11 cellular contexts compared by ENCODE assay signal in genomic region chr15:67196672-67197363, GRCh38. TPM values are rescaled to one million over a fixed set of nuclear protein-coding genes. Genes with fewer than 3 reads are reported as not detected.
DNase-seq lines count a peak whose midpoint lies in the region; ATAC-seq and TF ChIP-seq lines count a peak whose summit lies in the region.
"Had no signal": no experiment of that assay in that cellular context is flagged by ENCODE, and none has a peak within 500 bp of the region (broad histone marks: within the 10 kb centered on the region; RNA-seq: fewer than 3 reads in every experiment).

No MANE protein-coding gene starts in this region.

- H3K4me3 Mint-ChIP-seq in IgD-negative memory B cell (no peak overlapping the region), natural killer cell (no peak overlapping the region)

- DNase-seq in BJ (ENCODE audit: low read depth) (peak; percentile 68), colonic mucosa (no peak), natural killer cell (no peak), NCI-H2081 (lab: John Stamatoyannopoulos, UW) (no peak), NCI-H146 (lab: John Stamatoyannopoulos, UW) (no peak)
- DNase-seq: activated CD4-positive, alpha-beta T cell treated with anti-CD3 and anti-CD28 coated beads for 48 hours; hippocampal formation had no signal

- H3K9me3 ChIP-seq in colonic mucosa, result no peaks in the 10 kb centered on the region
- H3K9me3 ChIP-seq: HAP-1 had no signal

- H3K4me1 Mint-ChIP-seq in IgD-negative memory B cell (peaks cover 8 to 19% (median 12%) of the 10 kb centered on the region in 3 donors), natural killer cell (peaks cover 20 to 27% of the 10 kb centered on the region in 2 donors)

- no peaks in the 10 kb centered on the region for H3K27me3 ChIP-seq in BJ (ENCODE audit: control insufficient read depth, insufficient read depth, low read length)
- no peaks in the 10 kb centered on the region for H3K27me3 ChIP-seq in colonic mucosa

- no peaks in the 10 kb centered on the region for H3K27me3 Mint-ChIP-seq in IgD-negative memory B cell
- H3K27me3 Mint-ChIP-seq in natural killer cell (ENCODE audit: low read depth in 2 of 2), result no peaks in the 10 kb centered on the region

- CTCF ChIA-PET in BJ (lab: Yijun Ruan, JAX), result no interaction called here

- intact Hi-C loops in colonic mucosa (cut with DNase I), result no loop called here
- intact Hi-C loops in natural killer cell (cut with micrococcal nuclease), result no loop called here

- H3K9ac ChIP-seq in colonic mucosa (ENCODE audit: low read depth in 2 of 2, low read length in 2 of 2), result no peak overlapping the region

- TF ChIP-seq CTCF in BJ (IDR thresholded peaks at IDR 0.05; ENCODE audit: insufficient read depth, low read depth, low read length) (no peak), colonic mucosa (IDR thresholded peaks at IDR 0.05) (no peak), natural killer cell (IDR thresholded peaks at IDR 0.05) (no peak)

- H3K27ac ChIP-seq in colonic mucosa, result peak overlapping the region; percentile 1

- H3K36me3 ChIP-seq in BJ (ENCODE audit: control insufficient read depth, insufficient read depth, low read length) (peaks cover 7% of the 10 kb centered on the region), colonic mucosa (no peaks in the 10 kb centered on the region)

- no peaks in the 10 kb centered on the region for H3K9me3 Mint-ChIP-seq in IgD-negative memory B cell
- H3K9me3 Mint-ChIP-seq in natural killer cell, result no peaks in the 10 kb centered on the region

- H3K27ac Mint-ChIP-seq in IgD-negative memory B cell (peak overlapping the region in 2 of 3 donors; percentile 48 to 90), natural killer cell (peak overlapping the region; percentile 27 to 46)

- no peaks in the 10 kb centered on the region for H3K4me1 ChIP-seq in colonic mucosa

- H3K36me3 Mint-ChIP-seq in IgD-negative memory B cell (peaks cover 7% of the 10 kb centered on the region), natural killer cell (peaks cover under 1% of the 10 kb centered on the region)

- H3K4me3 ChIP-seq in BJ (ENCODE audit: low read depth, low read length) (no peak overlapping the region), colonic mucosa (no peak overlapping the region)
- H3K4me3 ChIP-seq: HAP-1 had no signal

- POLR2A ChIA-PET in BJ (lab: Charles Lee), result no interaction called here

- ATAC-seq in natural killer cell (no peak), HG03196 (IDR thresholded peaks at IDR 0.05; ENCODE audit: unreplicated experiment) (no peak), HG02678 (IDR thresholded peaks at IDR 0.05; ENCODE audit: unreplicated experiment) (no peak)

RNA-seq across cellular contexts. Expression of gene AAGAB, which starts 57.6 kb away (rescaled TPM):
- polyA plus RNA-seq in BJ (2011; rRNA removed) (28.4 and 51.4 TPM in 2 replicates), IgD-negative memory B cell (43.1 TPM)
- polyA minus RNA-seq in BJ (2011; rRNA and poly(A)+ RNA removed), result 26.8 and 32.4 TPM in 2 replicates
- total RNA-seq in colonic mucosa (10 to 100 TPM; 57.6 to 58.3 TPM), natural killer cell (10 to 100 TPM; 41.1 to 44.3 (median 42.5) TPM)

RNA-seq across cellular contexts. Expression of gene IQCH, which starts 57.8 kb away (rescaled TPM):
- polyA plus RNA-seq in BJ (2011; rRNA removed) (0.82 and 1.5 TPM in 2 replicates), IgD-negative memory B cell (0.13 TPM)
- 0.98 and 1.5 TPM in 2 replicates for polyA minus RNA-seq in BJ (2011; rRNA and poly(A)+ RNA removed)
- total RNA-seq in colonic mucosa (1 to 10 TPM in 1 of 2 donors, under 1 TPM in 1; 0.93 to 2.2 TPM), natural killer cell (1 to 10 TPM in 1 of 3 donors, under 1 TPM in 2; 0.78 to 1.4 (median 0.86) TPM)
